Comparison of ENCODE assay signal across 8 cellular contexts in genomic region chr21:39182484-39183271, GRCh38. TPM values are rescaled to one million over a fixed set of nuclear protein-coding genes. Genes with fewer than 3 reads are reported as not detected.
DNase-seq lines count a peak whose midpoint lies in the region; ATAC-seq and TF ChIP-seq lines count a peak whose summit lies in the region.

No MANE protein-coding gene starts in this region.

- H3K4me1 Mint-ChIP-seq in activated naive CD4-positive, alpha-beta T cell treated with anti-CD3 and anti-CD28 coated beads, Interleukin-2, amount 10 ng/mL, durations not matched to agents 7 days and 5 days, result peaks cover 39% of the 10 kb centered on the region

- TF ChIP-seq POLR2A in gastrocnemius medialis (IDR thresholded peaks at IDR 0.05), result no peak

- no peak for DNase-seq in activated naive CD4-positive, alpha-beta T cell treated with anti-CD3 and anti-CD28 coated beads, Interleukin-2, amount 10 ng/mL, durations not matched to agents 7 days and 5 days
- DNase-seq in activated naive CD4-positive, alpha-beta T cell treated with Interleukin-2 at 50 U/mL for 16 hours, result no peak
- DNase-seq in HS-5 (ENCODE audit: low read depth) (peak; percentile 9), left ventricle myocardium superior (no peak), gastrocnemius medialis (no peak), ureter (ENCODE audit: low spot score) (no peak), NCI-H1048 (lab: John Stamatoyannopoulos, UW) (no peak)
- no peak for DNase-seq in activated naive CD4-positive, alpha-beta T cell treated with anti-CD3 and anti-CD28 coated beads, Interleukin-2, amount 50 U/mL, for 72 hours (ENCODE audit: low spot score in 2 of 2)

- peak overlapping the region; percentile 88 to 97 (median 94) for H3K27ac ChIP-seq in gastrocnemius medialis

- H3K27me3 ChIP-seq in gastrocnemius medialis, result no peaks in the 10 kb centered on the region

- H3K9me3 Mint-ChIP-seq in activated naive CD4-positive, alpha-beta T cell treated with anti-CD3 and anti-CD28 coated beads, Interleukin-2, amount 10 ng/mL, durations not matched to agents 7 days and 5 days, result no peaks in the 10 kb centered on the region
- H3K9me3 Mint-ChIP-seq in activated naive CD4-positive, alpha-beta T cell treated with anti-CD3 and anti-CD28 coated beads, Interleukin-2, amount 50 U/mL, for 72 hours, result no peaks in the 10 kb centered on the region

- peak overlapping the region; percentile 97 for H3K27ac Mint-ChIP-seq in activated naive CD4-positive, alpha-beta T cell treated with anti-CD3 and anti-CD28 coated beads, Interleukin-2, amount 10 ng/mL, durations not matched to agents 7 days and 5 days
- H3K27ac Mint-ChIP-seq in activated naive CD4-positive, alpha-beta T cell treated with anti-CD3 and anti-CD28 coated beads, Interleukin-2, amount 50 U/mL, for 72 hours, result peak overlapping the region; percentile 95 to 99

- intact Hi-C loops in left ventricle myocardium superior (cut with micrococcal nuclease) (no loop called here), gastrocnemius medialis (cut with DNase I; ENCODE audit: low total_unique reads) (loop anchor here (1.0 to 5.0 kb wide), 4 partner anchors 130 to 375 kb away; partner anchors contain the start of genes ETS2 and SH3BGR)

- H3K4me1 ChIP-seq in gastrocnemius medialis, result peaks cover 7 to 13% of the 10 kb centered on the region in 2 donors

- peaks cover 0 to 18% of the 10 kb centered on the region in 2 donors for H3K36me3 ChIP-seq in gastrocnemius medialis

- H3K9me3 ChIP-seq in gastrocnemius medialis, result no peaks in the 10 kb centered on the region

- in situ Hi-C loops in gastrocnemius medialis (cut with MboI; ENCODE audit: low sequenced_read_pairs in 4 of 4), result loop anchor here in 3 of 4 donors (10.0 to 25.0 kb wide), 2 partner anchors 78 to 205 kb away; a partner anchor contains a TSS

- no peaks in the 10 kb centered on the region for H3K27me3 Mint-ChIP-seq in activated naive CD4-positive, alpha-beta T cell treated with anti-CD3 and anti-CD28 coated beads, Interleukin-2, amount 10 ng/mL, durations not matched to agents 7 days and 5 days

- peak; percentile 1 to 54 for ATAC-seq in activated naive CD4-positive, alpha-beta T cell treated with anti-CD3 and anti-CD28 coated beads, Interleukin-2, amount 50 U/mL, for 72 hours
- peak; percentile 4 for ATAC-seq in left ventricle myocardium superior
- peak; percentile 39 to 44 for ATAC-seq in gastrocnemius medialis

- CTCF ChIA-PET in activated naive CD4-positive, alpha-beta T cell treated with anti-CD3 and anti-CD28 coated beads, Interleukin-2, amount 10 ng/mL, durations not matched to agents 7 days and 5 days (lab: Charles Lee), result interaction anchor here (0.9 kb wide), 1 partner anchor 9 kb away, joined by 3 read pairs; no protein-coding TSS in a partner anchor

- TF ChIP-seq CTCF in gastrocnemius medialis (IDR thresholded peaks at IDR 0.05 in 4 of 5, conservative IDR thresholded peaks at IDR 0.05 in 1 of 5), result no peak

- peak overlapping the region; percentile 98 for H3K4me3 Mint-ChIP-seq in activated naive CD4-positive, alpha-beta T cell treated with anti-CD3 and anti-CD28 coated beads, Interleukin-2, amount 10 ng/mL, durations not matched to agents 7 days and 5 days

- H3K36me3 Mint-ChIP-seq in activated naive CD4-positive, alpha-beta T cell treated with anti-CD3 and anti-CD28 coated beads, Interleukin-2, amount 10 ng/mL, durations not matched to agents 7 days and 5 days, result peaks cover 32% of the 10 kb centered on the region
- H3K36me3 Mint-ChIP-seq in activated naive CD4-positive, alpha-beta T cell treated with anti-CD3 and anti-CD28 coated beads, Interleukin-2, amount 50 U/mL, for 72 hours, result peaks cover 14 to 37% of the 10 kb centered on the region in 2 donors

- H3K4me3 ChIP-seq in gastrocnemius medialis, result peak overlapping the region; percentile 76 to 96 (median 82)

RNA-seq across cellular contexts. Expression of gene PSMG1, which starts 0.6 kb away (rescaled TPM):
- 10 to 100 TPM; 62.1 to 85.2 TPM for total RNA-seq in activated naive CD4-positive, alpha-beta T cell treated with anti-CD3 and anti-CD28 coated beads, Interleukin-2, amount 50 U/mL, for 72 hours
- 19.5 TPM for total RNA-seq in left ventricle myocardium superior
- total RNA-seq in gastrocnemius medialis, result 10 to 100 TPM; 12.9 to 53.5 (median 30.3) TPM
- 47.6 TPM for total RNA-seq in ureter
